ENCODE assay signal across 9 cellular contexts in the genomic region with DNA sequence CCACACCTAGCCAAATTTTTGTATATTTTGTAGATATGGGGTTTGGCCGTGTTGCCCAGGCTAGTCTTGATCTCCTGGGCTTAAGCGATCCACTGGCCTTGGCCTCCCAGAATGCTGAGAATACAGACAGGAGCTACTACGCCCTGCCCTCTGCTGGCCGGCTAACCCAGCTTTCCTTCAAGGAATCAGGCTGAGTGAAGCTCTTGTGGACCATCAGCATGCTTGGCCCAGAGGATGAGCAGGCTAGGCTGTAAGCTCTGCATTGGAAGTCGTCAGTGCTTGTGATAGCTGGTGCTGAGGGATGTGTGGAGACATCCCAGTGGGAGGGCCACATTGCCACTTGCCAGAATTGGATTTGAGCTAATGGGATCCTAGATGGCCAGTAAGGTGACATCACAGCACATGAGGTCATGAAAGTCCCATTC.
DNase-seq lines count a peak whose midpoint lies in the region; ATAC-seq and TF ChIP-seq lines count a peak whose summit lies in the region.
"Had no signal": no experiment of that assay in that cellular context is flagged by ENCODE, and none has a peak within 500 bp of the region (broad histone marks: within the 10 kb centered on the region; RNA-seq: fewer than 3 reads in every experiment).

No MANE protein-coding gene starts in this region.

- H3K9me3 ChIP-seq in Panc1 (ENCODE audit: control insufficient read depth, insufficient read depth, low read depth, low read length) (no peaks in the 10 kb centered on the region), esophagus squamous epithelium (no peaks in the 10 kb centered on the region)
- H3K9me3 ChIP-seq: left lung had no signal

- DNase-seq in DMS114 treated with DMSO at 0.1 percent for 48 hours (lab: John Stamatoyannopoulos, UW; ENCODE audit: unreplicated experiment) = peak; percentile 28
- DNase-seq in Panc1 (ENCODE audit: low read depth, low spot score) = no peak
- DNase-seq in esophagus squamous epithelium (lab: John Stamatoyannopoulos, UW) = no peak
- peak; percentile 15 for DNase-seq in retinal pigment epithelial cell (ENCODE audit: low read depth)
- no peak for DNase-seq in NCI-H510A treated with DMSO at 0.1 percent for 48 hours (lab: John Stamatoyannopoulos, UW)
- DNase-seq in NCI-H446 treated with DMSO at 0.1 percent for 48 hours (lab: John Stamatoyannopoulos, UW) = no peak
- no peak for DNase-seq in NK-92 (lab: John Stamatoyannopoulos, UW; ENCODE audit: unreplicated experiment)
- no peak for DNase-seq in activated CD4-positive, alpha-beta T cell treated with anti-CD3 and anti-CD28 coated beads, Interleukin-2, amount 50 U/mL, for 48 hours
- DNase-seq: left lung had no signal

- intact Hi-C loops in Panc1 (cut with micrococcal nuclease; ENCODE audit: unreplicated experiment) = no loop called here
- intact Hi-C loops in esophagus squamous epithelium (cut with DNase I) = no loop called here

- WGBS in esophagus squamous epithelium, 2 donors = 67 to 68% methylated on average over 3 to 4 of the region's 5 CpGs

- POLR2A ChIA-PET in Panc1 (lab: Charles Lee) = no interaction called here

- no peaks in the 10 kb centered on the region; the same call in 1 of the 2 replicates for H3K4me1 ChIP-seq in Panc1 (ENCODE audit: control insufficient read depth, insufficient read depth, low read length)
- peaks cover 28 to 71% (median 41%) of the 10 kb centered on the region in 3 donors for H3K4me1 ChIP-seq in esophagus squamous epithelium

- no TSS peak for BruUV-seq in Panc1 (replicated peaks; lab: Mats Ljungman, UMichigan)

- ATAC-seq in Panc1 = peak; percentile 25; the same call in 1 of the 2 replicates

- no peak overlapping the region for H3K4me3 ChIP-seq in Panc1 (ENCODE audit: low read depth in 2 of 2, low read length in 2 of 2)
- no peak overlapping the region for H3K4me3 ChIP-seq in esophagus squamous epithelium
- no peak overlapping the region for H3K4me3 ChIP-seq in retinal pigment epithelial cell (ENCODE audit: low read length)
- H3K4me3 ChIP-seq: left lung had no signal

- TF ChIP-seq CTCF in Panc1 (IDR thresholded peaks at IDR 0.05) = peak; percentile 60
- TF ChIP-seq CTCF in esophagus squamous epithelium (IDR thresholded peaks at IDR 0.05) = peak in 2 of 6 experiments; percentile 15 to 35
- TF ChIP-seq CTCF in retinal pigment epithelial cell (conservative IDR thresholded peaks at IDR 0.05; ENCODE audit: low read depth, low read length) = peak; percentile 69

- peaks cover 4% of the 10 kb centered on the region for H3K36me3 ChIP-seq in Panc1 (ENCODE audit: control insufficient read depth, insufficient read depth, low read length)
- peaks cover 44 to 92% (median 53%) of the 10 kb centered on the region in 3 donors for H3K36me3 ChIP-seq in esophagus squamous epithelium

- in situ Hi-C loops in Panc1 (cut with HindIII; ENCODE audit: low pct_unique_long_range_greater_than_20kb, low sequenced_read_pairs) = no loop called here

- TF ChIP-seq POLR2A in esophagus squamous epithelium (IDR thresholded peaks at IDR 0.05) = no peak

- CTCF ChIA-PET in Panc1 (lab: Charles Lee) = interaction anchor here (0.9 to 1.0 kb wide), 4 partner anchors 13 to 149 kb away, joined by 3 to 11 read pairs (median 3); no protein-coding TSS in a partner anchor

- H3K27ac ChIP-seq in Panc1 (ENCODE audit: low read length) (no peak overlapping the region), esophagus squamous epithelium (peak overlapping the region; percentile 72 to 80 (median 76))

- H3K27me3 ChIP-seq in Panc1 (ENCODE audit: control insufficient read depth, insufficient read depth, low read length) (no peaks in the 10 kb centered on the region), esophagus squamous epithelium (no peaks in the 10 kb centered on the region)
- H3K27me3 ChIP-seq: left lung had no signal

Comparison
In these comparisons a context has a peak if more than half of its experiments do, and no peak if none do; other contexts are left out.
1. DNase-seq: peak in DMS114 treated with DMSO at 0.1 percent for 48 hours (single experiment) and retinal pigment epithelial cell (single experiment); none in Panc1 (single experiment), esophagus squamous epithelium (single experiment), NCI-H510A treated with DMSO at 0.1 percent for 48 hours (single experiment), NCI-H446 treated with DMSO at 0.1 percent for 48 hours (single experiment), NK-92 (single experiment) and activated CD4-positive, alpha-beta T cell treated with anti-CD3 and anti-CD28 coated beads, Interleukin-2, amount 50 U/mL, for 48 hours (0 of 2).